ENCODE assay signal across 27 cellular contexts in genomic region chr15:77803487-77803886, GRCh38.
A peak's percentile ranks its signal among the peaks of the same experiment; 100 is the strongest.
DNase-seq lines count a peak whose midpoint lies in the region; ATAC-seq, FAIRE-seq and TF ChIP-seq lines count a peak whose summit lies in the region.
"Had no signal": no experiment of that assay in that cellular context is flagged by ENCODE, and none has a peak within 500 bp of the region (broad histone marks: within the 10 kb centered on the region; RNA-seq: fewer than 3 reads in every experiment).

No MANE protein-coding gene starts in this region.

- in situ Hi-C loops in GM12878 (cut with MboI): loop anchor here (25.0 kb wide), 1 partner anchor 166 kb away; the partner anchor contains the start of gene LINGO1

- H3K27ac Mint-ChIP-seq in CD8-positive, alpha-beta memory T cell: no peak overlapping the region
- H3K27ac Mint-ChIP-seq in neural progenitor cell: peak overlapping the region; percentile 39
- H3K27ac Mint-ChIP-seq: CD4-positive, CD25-positive, alpha-beta regulatory T cell; GM23338; HFFc6 had no signal

- DNase-seq in CD8-positive, alpha-beta memory T cell: no peak
- DNase-seq in GM12878 (ENCODE audit: low read depth, low spot score): no peak
- no peak for DNase-seq in neural progenitor cell (ENCODE audit: low spot score)
- DNase-seq in right atrium auricular region (ENCODE audit: low spot score): no peak
- no peak for DNase-seq in T-helper 9 cell
- DNase-seq in activated effector memory CD4-positive, alpha-beta T cell treated with Interleukin-2 at 50 U/mL for 16 hours: no peak
- DNase-seq: ACHN; BE2C; C1 segment of cervical spinal cord; Caco-2; CD4-positive, CD25-positive, alpha-beta regulatory T cell; DMS53; DND-41; EL; HCEC 1CT; HFFc6; KG1 had no signal

- TF ChIP-seq CTCF in HEK293 (tag by site-specific recombination; IDR thresholded peaks at IDR 0.05) (no peak), GM12878 (IDR thresholded peaks at IDR 0.05 in 2 of 3, conservative IDR thresholded peaks at IDR 0.05 in 1 of 3; ENCODE audit: control insufficient read depth in 2 of 3, extremely low read depth in 1 of 3, insufficient read depth in 1 of 3, low read depth in 3 of 3, low read length in 3 of 3) (no peak), neural progenitor cell (IDR thresholded peaks at IDR 0.05) (no peak), right atrium auricular region (IDR thresholded peaks at IDR 0.05) (no peak)

- no peak for FAIRE-seq in GM12878 (lab: Jason Lieb, UNC)
- FAIRE-seq: A204.1, D721Med, GM12891, GM18507, H54, HepG2, HTR-8/SVneo had no signal

- no peak for TF ChIP-seq RAD21 in GM12878 (IDR thresholded peaks at IDR 0.05; ENCODE audit: insufficient read depth, low read depth, low read length)

- TF ChIP-seq POLR2A in GM12878 (IDR thresholded peaks at IDR 0.05; ENCODE audit: low read depth, low read length): no peak

- H3K36me3 ChIP-seq in CD8-positive, alpha-beta memory T cell (ENCODE audit: insufficient read depth, low read length): no peaks in the 10 kb centered on the region
- H3K36me3 ChIP-seq in HEK293 (ENCODE audit: control insufficient read depth in 2 of 2, insufficient read depth in 1 of 2, low read length in 2 of 2) (no peaks in the 10 kb centered on the region), GM12878 (ENCODE audit: control insufficient read depth in 2 of 2, insufficient read depth in 2 of 2, low read length in 1 of 2) (no peaks in the 10 kb centered on the region), neural progenitor cell (no peaks in the 10 kb centered on the region), right atrium auricular region (no peaks in the 10 kb centered on the region)
- H3K36me3 ChIP-seq: BE2C had no signal

- H3K9me3 Mint-ChIP-seq in CD8-positive, alpha-beta memory T cell: no peaks in the 10 kb centered on the region
- no peaks in the 10 kb centered on the region for H3K9me3 Mint-ChIP-seq in neural progenitor cell
- H3K9me3 Mint-ChIP-seq: GM23338, HFFc6 had no signal

- H3K4me3 Mint-ChIP-seq in CD8-positive, alpha-beta memory T cell: no peak overlapping the region
- H3K4me3 Mint-ChIP-seq in neural progenitor cell: no peak overlapping the region
- H3K4me3 Mint-ChIP-seq: CD4-positive, CD25-positive, alpha-beta regulatory T cell; GM23338; HFFc6; IgD-negative memory B cell had no signal

- no peak overlapping the region for H3K4me3 ChIP-seq in CD8-positive, alpha-beta memory T cell (ENCODE audit: low read length)
- H3K4me3 ChIP-seq in HEK293 (ENCODE audit: low read depth, low read length): no peak overlapping the region
- H3K4me3 ChIP-seq in GM12878: no peak overlapping the region
- no peak overlapping the region for H3K4me3 ChIP-seq in neural progenitor cell
- H3K4me3 ChIP-seq in right atrium auricular region: no peak overlapping the region
- H3K4me3 ChIP-seq: GM23338 had no signal

- H3K4me1 ChIP-seq in CD8-positive, alpha-beta memory T cell (ENCODE audit: insufficient read depth, low read length): no peaks in the 10 kb centered on the region
- H3K4me1 ChIP-seq in HEK293 (ENCODE audit: control insufficient read depth, insufficient read depth, low read length) (no peaks in the 10 kb centered on the region), GM12878 (ENCODE audit: control insufficient read depth, insufficient read depth, low read length) (no peaks in the 10 kb centered on the region), neural progenitor cell (peaks cover 11% of the 10 kb centered on the region), right atrium auricular region (no peaks in the 10 kb centered on the region)
- H3K4me1 ChIP-seq: BE2C, Caco-2 had no signal

- no TSS peak for BruUV-seq in GM12878 (replicated peaks; lab: Mats Ljungman, UMichigan)

- no peaks in the 10 kb centered on the region for H3K9me3 ChIP-seq in CD8-positive, alpha-beta memory T cell (ENCODE audit: low read length)
- H3K9me3 ChIP-seq in HEK293 (ENCODE audit: control insufficient read depth, insufficient read depth, low read depth, low read length): no peaks in the 10 kb centered on the region
- no peaks in the 10 kb centered on the region for H3K9me3 ChIP-seq in GM12878 (replicated peaks; ENCODE audit: control insufficient read depth, insufficient read depth, low read length)
- no peaks in the 10 kb centered on the region for H3K9me3 ChIP-seq in neural progenitor cell (ENCODE audit: low read depth)
- H3K9me3 ChIP-seq in right atrium auricular region: no peaks in the 10 kb centered on the region
- H3K9me3 ChIP-seq: BE2C, Caco-2 had no signal

- RAD21 ChIA-PET in GM12878 (lab: Charles Lee; ENCODE audit: unreplicated experiment): no interaction called here

- POLR2A ChIA-PET in CD8-positive, alpha-beta memory T cell (lab: Charles Lee): no interaction called here
- POLR2A ChIA-PET in HEK293 (lab: Yijun Ruan, JAX) (no interaction called here), GM12878 (lab: Charles Lee) (no interaction called here)

- peaks cover 4 to 7% of the 10 kb centered on the region in 2 donors for H3K27me3 Mint-ChIP-seq in CD8-positive, alpha-beta memory T cell
- peaks cover 16% of the 10 kb centered on the region for H3K27me3 Mint-ChIP-seq in neural progenitor cell (ENCODE audit: insufficient read depth, low read depth)

- SMC1A ChIA-PET in GM12878 (lab: Charles Lee; ENCODE audit: uncharacterized antibody, unreplicated experiment): no interaction called here

- no peak for TF ChIP-seq EP300 in GM12878 (IDR thresholded peaks at IDR 0.05; ENCODE audit: borderline replicate concordance in 1 of 2, control insufficient read depth in 1 of 2, low read depth in 2 of 2, low read length in 2 of 2)

- CTCF ChIA-PET in CD8-positive, alpha-beta memory T cell (lab: Charles Lee): no interaction called here
- CTCF ChIA-PET in HEK293 (lab: Yijun Ruan, JAX): interaction anchor here (0.6 kb wide), 1 partner anchor 147 kb away, joined by 3 read pairs; no protein-coding TSS in a partner anchor
- CTCF ChIA-PET in GM12878 (lab: Yijun Ruan, JAX): no interaction called here

- no peaks in the 10 kb centered on the region for H3K4me1 Mint-ChIP-seq in CD8-positive, alpha-beta memory T cell
- peaks cover 8% of the 10 kb centered on the region for H3K4me1 Mint-ChIP-seq in neural progenitor cell
- H3K4me1 Mint-ChIP-seq: CD4-positive, CD25-positive, alpha-beta regulatory T cell; IgD-negative memory B cell had no signal

- H2AFZ ChIP-seq in GM12878 (ENCODE audit: control insufficient read depth, low read depth, low read length): no peak overlapping the region
- H2AFZ ChIP-seq in neural progenitor cell (replicated peaks): no peak overlapping the region
- H2AFZ ChIP-seq: GM23338 had no signal

- WGBS in GM12878 (ENCODE audit: insufficient coverage, insufficient replicate concordance, low lambda C conversion rate, missing lambda C conversion rate): 0% methylated on average over 3 of the region's 3 CpGs

- peak overlapping the region; percentile 16 for H3K27ac ChIP-seq in CD8-positive, alpha-beta memory T cell (ENCODE audit: low read depth, low read length)
- H3K27ac ChIP-seq in HEK293 (ENCODE audit: extremely low read depth, low read depth, low read length): no peak overlapping the region
- H3K27ac ChIP-seq in GM12878 (ENCODE audit: control insufficient read depth, insufficient read depth): no peak overlapping the region
- H3K27ac ChIP-seq in neural progenitor cell: no peak overlapping the region
- no peak overlapping the region for H3K27ac ChIP-seq in right atrium auricular region

- no peaks in the 10 kb centered on the region for H3K27me3 ChIP-seq in CD8-positive, alpha-beta memory T cell (ENCODE audit: insufficient read depth, low read length, poor library complexity, severe bottlenecking)
- H3K27me3 ChIP-seq in GM12878 (replicated peaks in 1 of 2; ENCODE audit: control insufficient read depth in 2 of 2, insufficient read depth in 2 of 2, low read length in 1 of 2) (peaks cover 0 to 3% of the 10 kb centered on the region in 2 experiments; a peak in 2 of 4 replicates), neural progenitor cell (no peaks in the 10 kb centered on the region), right atrium auricular region (no peaks in the 10 kb centered on the region)
- H3K27me3 ChIP-seq: BE2C had no signal

- H3K9ac ChIP-seq in GM12878 (ENCODE audit: control insufficient read depth, insufficient read depth, low read length) (no peak overlapping the region), neural progenitor cell (no peak overlapping the region)

- no peak overlapping the region for H3K4me2 ChIP-seq in GM12878 (ENCODE audit: control insufficient read depth, insufficient read depth)
- H3K4me2 ChIP-seq in neural progenitor cell: no peak overlapping the region
- H3K4me2 ChIP-seq: GM23338 had no signal

- H3K79me2 ChIP-seq in GM12878 (ENCODE audit: control insufficient read depth, insufficient read depth, low read length) (no peaks in the 10 kb centered on the region), neural progenitor cell (ENCODE audit: low read depth) (no peaks in the 10 kb centered on the region)

- no peaks in the 10 kb centered on the region for H3K36me3 Mint-ChIP-seq in CD8-positive, alpha-beta memory T cell
- no peaks in the 10 kb centered on the region for H3K36me3 Mint-ChIP-seq in neural progenitor cell
- H3K36me3 Mint-ChIP-seq: CD4-positive, CD25-positive, alpha-beta regulatory T cell; IgD-negative memory B cell had no signal

- ATAC-seq in GM12878: 0 out of 3 replicates have a peak, but pooled peaks have one; percentile 30
- ATAC-seq: HepG2 had no signal

- H4K20me1 ChIP-seq in GM12878 (ENCODE audit: control insufficient read depth, insufficient read depth): no peaks in the 10 kb centered on the region
- no peaks in the 10 kb centered on the region for H4K20me1 ChIP-seq in neural progenitor cell (ENCODE audit: low read depth)

- intact Hi-C loops in GM12878 (cut with micrococcal nuclease; ENCODE audit: unreplicated experiment): no loop called here

- no peaks in the 10 kb centered on the region for H3F3A ChIP-seq in neural progenitor cell (ENCODE audit: low read depth)

TF ChIP-seq in HEK293, 187 proteins besides CTCF, POLR2A, EP300 and RAD21:
- no peak for TF ChIP-seq ZNF138 (tag by site-specific recombination; IDR thresholded peaks at IDR 0.05; ENCODE audit: borderline replicate concordance)
- TF ChIP-seq PRDM1 (tag by site-specific recombination; IDR thresholded peaks at IDR 0.05): peak; percentile 43; the same call in 1 of the 2 replicates
- TF ChIP-seq ZFHX2 (tag by site-specific recombination; conservative IDR thresholded peaks at IDR 0.05): 0 out of 2 replicates have a peak, but pooled peaks have one; percentile 22

TF ChIP-seq in GM12878, 131 proteins besides CTCF, POLR2A, EP300 and RAD21 (continues in another document):
- no peak for TF ChIP-seq HDAC6 (IDR thresholded peaks at IDR 0.05; ENCODE audit: unreplicated experiment)
- TF ChIP-seq SUZ12 (IDR thresholded peaks at IDR 0.05; ENCODE audit: unreplicated experiment): no peak
